In the genomic region with DNA sequence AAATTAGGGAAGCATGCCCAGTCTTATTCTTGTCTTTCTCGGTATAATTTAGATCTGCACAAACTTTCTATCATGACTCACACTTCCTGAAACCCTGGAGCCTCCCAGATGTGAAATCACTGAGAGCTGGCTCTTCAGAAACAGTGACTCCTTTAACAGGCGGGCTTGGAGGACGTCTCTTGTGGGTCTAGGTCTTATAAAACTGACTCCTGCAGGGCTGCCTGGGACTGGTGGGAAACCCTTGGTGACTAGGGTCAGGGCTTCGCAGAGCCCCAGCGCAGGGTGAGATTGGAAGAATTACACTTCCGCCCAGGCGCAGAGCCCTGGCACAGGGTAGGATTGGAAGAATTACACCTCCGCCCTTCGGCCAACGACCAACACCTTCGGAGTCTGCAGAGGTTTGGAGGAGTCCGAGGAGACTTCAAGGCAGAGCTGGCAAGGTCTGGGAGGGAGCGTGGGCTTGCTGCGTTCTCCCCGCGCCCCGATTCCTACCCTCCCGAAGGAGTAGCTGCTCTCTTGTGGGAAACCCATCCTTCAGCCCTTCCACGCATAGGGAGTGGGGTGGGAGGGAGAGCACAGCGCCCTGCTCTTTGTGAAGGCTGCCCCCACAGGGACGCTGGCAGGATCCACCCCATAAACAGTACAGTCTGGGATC, we compare ENCODE assay signal across 9 cellular contexts. TPM values are rescaled to one million over a fixed set of nuclear protein-coding genes. Genes with fewer than 3 reads are reported as not detected.
DNase-seq lines count a peak whose midpoint lies in the region; ATAC-seq and TF ChIP-seq lines count a peak whose summit lies in the region.
"Had no signal": no experiment of that assay in that cellular context is flagged by ENCODE, and none has a peak within 500 bp of the region (broad histone marks: within the 10 kb centered on the region; RNA-seq: fewer than 3 reads in every experiment).

No MANE protein-coding gene starts in this region.

- peak; percentile 62 for DNase-seq in AG08396 (ENCODE audit: low spot score)
- peak; percentile 60 for DNase-seq in HFFc6
- no peak for DNase-seq in activated B cell treated with CpG ODN at 0.5 μM for 24 hours
- no peak for DNase-seq in immature natural killer cell
- no peak for DNase-seq in iPS-NIHi7 (ENCODE audit: extremely low spot score)
- DNase-seq in stimulated activated naive CD4-positive, alpha-beta T cell (lab: John Stamatoyannopoulos, UW), result no peak
- DNase-seq: T1000 had no signal

- POLR2A ChIA-PET in activated B cell treated with CpG ODN at 0.5 μM for 24 hours (lab: Charles Lee), result no interaction called here

- H3K36me3 Mint-ChIP-seq in HFFc6 (ENCODE audit: low read depth) (no peaks in the 10 kb centered on the region), activated B cell treated with CpG ODN at 0.5 μM for 24 hours (ENCODE audit: low read depth) (no peaks in the 10 kb centered on the region), immature natural killer cell (no peaks in the 10 kb centered on the region)

- TF ChIP-seq CTCF in HFFc6 (IDR thresholded peaks at IDR 0.05), result no peak
- no peak for TF ChIP-seq CTCF in activated B cell treated with CpG ODN at 0.5 μM for 24 hours (IDR thresholded peaks at IDR 0.05)

- intact Hi-C loops in activated B cell treated with CpG ODN at 0.5 μM for 24 hours (cut with micrococcal nuclease), result loop anchor here (10.0 kb wide), 1 partner anchor 137 kb away; a partner anchor contains a TSS

- no peaks in the 10 kb centered on the region for H3K27me3 Mint-ChIP-seq in HFFc6 (ENCODE audit: insufficient read depth)
- no peaks in the 10 kb centered on the region for H3K27me3 Mint-ChIP-seq in activated B cell treated with CpG ODN at 0.5 μM for 24 hours
- H3K27me3 Mint-ChIP-seq in immature natural killer cell (ENCODE audit: low read depth in 3 of 3), result peaks cover 0 to 9% (median 3%) of the 10 kb centered on the region in 3 donors

- CTCF ChIA-PET in activated B cell treated with CpG ODN at 0.5 μM for 24 hours (lab: Charles Lee), result no interaction called here

- peaks cover 33% of the 10 kb centered on the region for H3K4me1 Mint-ChIP-seq in HFFc6 (ENCODE audit: low read depth)
- peaks cover 46% of the 10 kb centered on the region for H3K4me1 Mint-ChIP-seq in activated B cell treated with CpG ODN at 0.5 μM for 24 hours
- peaks cover 50% of the 10 kb centered on the region in 2 donors for H3K4me1 Mint-ChIP-seq in immature natural killer cell

- peak; percentile 10 for ATAC-seq in activated B cell treated with CpG ODN at 0.5 μM for 24 hours (ENCODE audit: low read depth)
- no peak for ATAC-seq in GM18519 (IDR thresholded peaks at IDR 0.05; ENCODE audit: low FRiP score, unreplicated experiment)
- ATAC-seq in HG02870 (IDR thresholded peaks at IDR 0.05; ENCODE audit: unreplicated experiment), result no peak

- H3K27ac Mint-ChIP-seq in HFFc6, result peak overlapping the region; percentile 80
- H3K27ac Mint-ChIP-seq in activated B cell treated with CpG ODN at 0.5 μM for 24 hours, result no peak overlapping the region
- H3K27ac Mint-ChIP-seq in immature natural killer cell, result peak overlapping the region in 5 of 6 donors; percentile 41 to 87 (median 78)

- H3K4me3 Mint-ChIP-seq in HFFc6 (peak overlapping the region; percentile 53), activated B cell treated with CpG ODN at 0.5 μM for 24 hours (no peak overlapping the region), immature natural killer cell (peak overlapping the region; percentile 17 to 69 (median 40))

- H3K9me3 Mint-ChIP-seq in HFFc6, result no peaks in the 10 kb centered on the region
- H3K9me3 Mint-ChIP-seq in activated B cell treated with CpG ODN at 0.5 μM for 24 hours, result no peaks in the 10 kb centered on the region
- H3K9me3 Mint-ChIP-seq in immature natural killer cell, result no peaks in the 10 kb centered on the region

RNA-seq across cellular contexts. Expression of a gene that starts 43.4 kb away (rescaled TPM):
- total RNA-seq in HFFc6 (2021; fragmentation: NEBNext Ultra II Directional; extraction: Animal tissue kit (Norgen Biotek cat#: 25700)), result 10 to 100 TPM; 10.7 to 14.9 (median 11.3) TPM
- total RNA-seq in activated B cell treated with CpG ODN at 0.5 μM for 24 hours, result 16.4 and 20.5 TPM in 2 replicates
- polyA plus RNA-seq in immature natural killer cell, result under 1 TPM in 2 of 3 donors, not detected in 1; 0.36 to 0.42 TPM

RNA-seq across cellular contexts. Expression of a gene that starts 57.1 kb away (rescaled TPM):
- 10 to 100 TPM; 10.1 to 13.2 (median 11.3) TPM for total RNA-seq in HFFc6 (2021; fragmentation: NEBNext Ultra II Directional; extraction: Animal tissue kit (Norgen Biotek cat#: 25700))
- total RNA-seq in activated B cell treated with CpG ODN at 0.5 μM for 24 hours, result 23.8 and 25.5 TPM in 2 replicates
- polyA plus RNA-seq in immature natural killer cell, result 10 to 100 TPM in 2 of 3 donors, 1 to 10 TPM in 1; 9.7 to 17.3 (median 12.4) TPM

Comparison
In these comparisons a context has a peak if more than half of its experiments do, and no peak if none do; other contexts are left out.
1. DNase-seq: peak in AG08396 (single experiment) and HFFc6 (single experiment); none in activated B cell treated with CpG ODN at 0.5 μM for 24 hours (single experiment), immature natural killer cell (0 of 3), iPS-NIHi7 (single experiment) and stimulated activated naive CD4-positive, alpha-beta T cell (0 of 6).